Comparison of ENCODE assay signal across 11 cellular contexts in genomic region chr4:122309988-122310626, GRCh38.
DNase-seq lines count a peak whose midpoint lies in the region; ATAC-seq, FAIRE-seq and TF ChIP-seq lines count a peak whose summit lies in the region.
"Had no signal": no experiment of that assay in that cellular context is flagged by ENCODE, and none has a peak within 500 bp of the region (broad histone marks: within the 10 kb centered on the region; RNA-seq: fewer than 3 reads in every experiment).

No MANE protein-coding gene starts in this region.

- peaks cover 16% of the 10 kb centered on the region for H3K36me3 Mint-ChIP-seq in activated T-cell treated with anti-CD3 and anti-CD28 coated beads, Interleukin-2, amount 50 U/mL, for 4 hours (ENCODE audit: insufficient read depth)
- H3K36me3 Mint-ChIP-seq in activated naive CD8-positive, alpha-beta T cell treated with anti-CD3 and anti-CD28 coated beads, Interleukin-2, amount 50 U/mL, for 24 hours (ENCODE audit: low read depth), result peaks cover 5% of the 10 kb centered on the region

- H3K4me3 Mint-ChIP-seq in activated T-cell treated with anti-CD3 and anti-CD28 coated beads, Interleukin-2, amount 50 U/mL, for 4 hours, result no peak overlapping the region
- H3K4me3 Mint-ChIP-seq in activated naive CD8-positive, alpha-beta T cell treated with anti-CD3 and anti-CD28 coated beads, Interleukin-2, amount 50 U/mL, for 24 hours, result no peak overlapping the region
- H3K4me3 Mint-ChIP-seq: stimulated activated naive CD8-positive, alpha-beta T cell treated with anti-CD3 and anti-CD28 coated beads, Interleukin-15, amount 100 ng/mL, for 72 hours had no signal

- no peaks in the 10 kb centered on the region for H3K36me3 ChIP-seq in KMS-11 (ENCODE audit: insufficient read depth)
- peaks cover 2 to 62% of the 10 kb centered on the region in 2 experiments for H3K36me3 ChIP-seq in mesenchymal stem cell (ENCODE audit: control insufficient read depth in 1 of 2, insufficient read depth in 2 of 2, low read depth in 1 of 2, low read length in 2 of 2)

- H3K4ac ChIP-seq in mesenchymal stem cell (ENCODE audit: low read depth in 1 of 2, low read length in 2 of 2), result no peak overlapping the region

- H3K18ac ChIP-seq in mesenchymal stem cell (ENCODE audit: low read depth in 1 of 2, low read length in 2 of 2), result no peak overlapping the region

- TF ChIP-seq CTCF in D721Med (IDR thresholded peaks at IDR 0.05; ENCODE audit: insufficient read depth, missing control alignments), result peak; percentile 48
- TF ChIP-seq CTCF in KMS-11 (conservative IDR thresholded peaks at IDR 0.05; ENCODE audit: low read depth, low read length), result peak; percentile 80

- H2BK15ac ChIP-seq in mesenchymal stem cell (ENCODE audit: low read depth, poor library complexity, severe bottlenecking), result no peak overlapping the region

- no peaks in the 10 kb centered on the region for H3K27me3 Mint-ChIP-seq in activated T-cell treated with anti-CD3 and anti-CD28 coated beads, Interleukin-2, amount 50 U/mL, for 4 hours (ENCODE audit: low read depth)
- H3K27me3 Mint-ChIP-seq in activated naive CD8-positive, alpha-beta T cell treated with anti-CD3 and anti-CD28 coated beads, Interleukin-2, amount 50 U/mL, for 24 hours, result no peaks in the 10 kb centered on the region
- H3K27me3 Mint-ChIP-seq: stimulated activated naive CD8-positive, alpha-beta T cell treated with anti-CD3 and anti-CD28 coated beads, Interleukin-15, amount 100 ng/mL, for 72 hours had no signal

- 100% methylated on average over 1 of the region's 3 CpGs for WGBS in mesenchymal stem cell

- no peak overlapping the region for H2BK12ac ChIP-seq in mesenchymal stem cell (ENCODE audit: low read length in 2 of 2)

- H3K27ac Mint-ChIP-seq in activated naive CD8-positive, alpha-beta T cell treated with anti-CD3 and anti-CD28 coated beads, Interleukin-2, amount 50 U/mL, for 24 hours, result no peak overlapping the region
- H3K27ac Mint-ChIP-seq: stimulated activated naive CD8-positive, alpha-beta T cell treated with anti-CD3 and anti-CD28 coated beads, Interleukin-15, amount 100 ng/mL, for 72 hours had no signal

- no peak overlapping the region for H4K8ac ChIP-seq in mesenchymal stem cell (ENCODE audit: low read length)

- H2BK120ac ChIP-seq in mesenchymal stem cell (ENCODE audit: low read depth, low read length), result no peak overlapping the region

- no peak for ATAC-seq in activated T-cell treated with anti-CD3 and anti-CD28 coated beads, Interleukin-2, amount 50 U/mL, for 4 hours
- no peak for ATAC-seq in HG03354 (IDR thresholded peaks at IDR 0.05; ENCODE audit: poor library complexity, severe bottlenecking, unreplicated experiment)
- no peak for ATAC-seq in activated naive CD8-positive, alpha-beta T cell treated with anti-CD3 and anti-CD28 coated beads, Interleukin-2, amount 50 U/mL, for 24 hours
- ATAC-seq: stimulated activated naive CD8-positive, alpha-beta T cell treated with anti-CD3 and anti-CD28 coated beads, Interleukin-15, amount 100 ng/mL, for 72 hours had no signal

- no peak overlapping the region for H2BK5ac ChIP-seq in mesenchymal stem cell (ENCODE audit: low read depth, low read length, poor library complexity, severe bottlenecking)

- no peaks in the 10 kb centered on the region for H4K20me1 ChIP-seq in KMS-11 (ENCODE audit: insufficient read depth)

- H3K14ac ChIP-seq in mesenchymal stem cell (ENCODE audit: low read length in 2 of 2), result no peak overlapping the region

- no peaks in the 10 kb centered on the region for H3K4me1 Mint-ChIP-seq in activated T-cell treated with anti-CD3 and anti-CD28 coated beads, Interleukin-2, amount 50 U/mL, for 4 hours (ENCODE audit: low read depth)
- no peaks in the 10 kb centered on the region for H3K4me1 Mint-ChIP-seq in activated naive CD8-positive, alpha-beta T cell treated with anti-CD3 and anti-CD28 coated beads, Interleukin-2, amount 50 U/mL, for 24 hours
- H3K4me1 Mint-ChIP-seq: stimulated activated naive CD8-positive, alpha-beta T cell treated with anti-CD3 and anti-CD28 coated beads, Interleukin-15, amount 100 ng/mL, for 72 hours had no signal

- no peak overlapping the region for H3K9ac ChIP-seq in KMS-11
- no peak overlapping the region for H3K9ac ChIP-seq in mesenchymal stem cell (ENCODE audit: low read length)

- no peak overlapping the region for H4K91ac ChIP-seq in mesenchymal stem cell (ENCODE audit: low read length)

- no peak overlapping the region for H2AK5ac ChIP-seq in mesenchymal stem cell (ENCODE audit: low read length, severe bottlenecking)

- no peak overlapping the region for H3K4me3 ChIP-seq in KMS-11 (IDR thresholded peaks at IDR 0.05; ENCODE audit: insufficient read depth, low read depth, low read length)
- H3K4me3 ChIP-seq in mesenchymal stem cell (ENCODE audit: insufficient read depth in 1 of 2, low read depth in 1 of 2, low read length in 2 of 2), result no peak overlapping the region

- no peaks in the 10 kb centered on the region for H3K9me3 ChIP-seq in mesenchymal stem cell (ENCODE audit: control insufficient read depth, low read length)

- no peaks in the 10 kb centered on the region for H3K4me1 ChIP-seq in KMS-11 (ENCODE audit: low read depth, poor library complexity, severe bottlenecking)
- H3K4me1 ChIP-seq in mesenchymal stem cell (ENCODE audit: control insufficient read depth, insufficient read depth, low read depth, low read length), result no peaks in the 10 kb centered on the region

- H3K27ac ChIP-seq in KMS-11, result no peak overlapping the region
- H3K27ac ChIP-seq in mesenchymal stem cell (ENCODE audit: low read length, poor library complexity, severe bottlenecking), result no peak overlapping the region

- no peak overlapping the region for H2AFZ ChIP-seq in KMS-11 (ENCODE audit: low read depth)
- no peak overlapping the region for H2AFZ ChIP-seq in mesenchymal stem cell (ENCODE audit: low read depth, low read length)

- no peak for FAIRE-seq in D721Med (lab: Jason Lieb, UNC)

- H3K4me2 ChIP-seq in KMS-11, result no peak overlapping the region
- no peak overlapping the region for H3K4me2 ChIP-seq in mesenchymal stem cell (ENCODE audit: low read length, poor library complexity, severe bottlenecking)

- DNase-seq in D721Med (ENCODE audit: insufficient read length, low spot score) (no peak), amniotic epithelial cell (ENCODE audit: low read depth) (peak; percentile 24), mesenchymal stem cell (peak; percentile 31)
- DNase-seq in activated T-cell treated with anti-CD3 and anti-CD28 coated beads, Interleukin-2, amount 50 U/mL, for 4 hours, result no peak
- no peak for DNase-seq in activated naive CD8-positive, alpha-beta T cell treated with anti-CD3 and anti-CD28 coated beads, Interleukin-2, amount 50 U/mL, for 24 hours
- DNase-seq in stimulated activated CD4-positive, alpha-beta T cell treated with anti-CD3 and anti-CD28 coated beads, Interleukin-1b, Interleukin-23, amount 100 ng/mL, for 48 hours, result no peak
- DNase-seq: activated naive CD4-positive, alpha-beta T cell treated with anti-CD3 and anti-CD28 coated beads, Interleukin-2, amount 50 U/mL, for 16 hours; NCI-H2081 treated with DMSO at 0.1 percent for 48 hours; stimulated activated naive CD8-positive, alpha-beta T cell treated with anti-CD3 and anti-CD28 coated beads, Interleukin-15, amount 100 ng/mL, for 72 hours had no signal

- H3K79me1 ChIP-seq in mesenchymal stem cell (replicated peaks; ENCODE audit: low read length, poor library complexity, severe bottlenecking), result no peaks in the 10 kb centered on the region

- H3K27me3 ChIP-seq in KMS-11 (ENCODE audit: insufficient read depth, low read depth) (no peaks in the 10 kb centered on the region), mesenchymal stem cell (ENCODE audit: control insufficient read depth in 1 of 2, insufficient read depth in 1 of 2, low read length in 2 of 2) (no peaks in the 10 kb centered on the region)

- no peak overlapping the region for H3K23ac ChIP-seq in mesenchymal stem cell (ENCODE audit: low read length in 2 of 2)

- no peaks in the 10 kb centered on the region for H3K79me2 ChIP-seq in KMS-11 (ENCODE audit: insufficient read depth, low read depth)

- no peaks in the 10 kb centered on the region for H3K9me3 Mint-ChIP-seq in activated T-cell treated with anti-CD3 and anti-CD28 coated beads, Interleukin-2, amount 50 U/mL, for 4 hours
- H3K9me3 Mint-ChIP-seq in activated naive CD8-positive, alpha-beta T cell treated with anti-CD3 and anti-CD28 coated beads, Interleukin-2, amount 50 U/mL, for 24 hours, result no peaks in the 10 kb centered on the region
- H3K9me3 Mint-ChIP-seq: stimulated activated naive CD8-positive, alpha-beta T cell treated with anti-CD3 and anti-CD28 coated beads, Interleukin-15, amount 100 ng/mL, for 72 hours had no signal

Comparison
In these comparisons a context has a peak if more than half of its experiments do, and no peak if none do; other contexts are left out.
1. DNase-seq: peak in amniotic epithelial cell (single experiment) and mesenchymal stem cell (single experiment); none in D721Med (single experiment), activated T-cell treated with anti-CD3 and anti-CD28 coated beads, Interleukin-2, amount 50 U/mL, for 4 hours (single experiment), activated naive CD8-positive, alpha-beta T cell treated with anti-CD3 and anti-CD28 coated beads, Interleukin-2, amount 50 U/mL, for 24 hours (single experiment) and stimulated activated CD4-positive, alpha-beta T cell treated with anti-CD3 and anti-CD28 coated beads, Interleukin-1b, Interleukin-23, amount 100 ng/mL, for 48 hours (single experiment).